In genomic region chr2:26727641-26728561, GRCh38 we compare ENCODE assay signal across 11 cellular contexts. TPM values are rescaled to one million over a fixed set of nuclear protein-coding genes. Genes with fewer than 3 reads are reported as not detected.
DNase-seq lines count a peak whose midpoint lies in the region; ATAC-seq and TF ChIP-seq lines count a peak whose summit lies in the region.
"Had no signal": no experiment of that assay in that cellular context is flagged by ENCODE, and none has a peak within 500 bp of the region (broad histone marks: within the 10 kb centered on the region; RNA-seq: fewer than 3 reads in every experiment).

No MANE protein-coding gene starts in this region.

- H3K27ac ChIP-seq in A673 (ENCODE audit: low read depth, low read length, poor library complexity, severe bottlenecking), result no peak overlapping the region
- H3K27ac ChIP-seq: SJSA1 had no signal

- no peaks in the 10 kb centered on the region for H3K4me1 Mint-ChIP-seq in activated CD8-positive, alpha-beta T cell treated with anti-CD3 and anti-CD28 coated beads, Interleukin-2, amount 10 ng/mL, durations not matched to agents 7 days and 5 days (ENCODE audit: low read depth)

- POLR2A ChIA-PET in activated CD8-positive, alpha-beta T cell treated with anti-CD3 and anti-CD28 coated beads, Interleukin-2, amount 10 ng/mL, durations not matched to agents 7 days and 5 days (lab: Charles Lee), result no interaction called here
- POLR2A ChIA-PET in A673 (lab: Charles Lee; ENCODE audit: low non-redundant PET), result no interaction called here

- H3K36me3 Mint-ChIP-seq in activated CD8-positive, alpha-beta T cell treated with anti-CD3 and anti-CD28 coated beads, Interleukin-2, amount 10 ng/mL, durations not matched to agents 7 days and 5 days (ENCODE audit: low read depth), result no peaks in the 10 kb centered on the region

- no TSS peak for BruUV-seq in A673 (replicated peaks; lab: Mats Ljungman, UMichigan)

- CTCF ChIA-PET in activated CD8-positive, alpha-beta T cell treated with anti-CD3 and anti-CD28 coated beads, Interleukin-2, amount 10 ng/mL, durations not matched to agents 7 days and 5 days (lab: Charles Lee), result no interaction called here
- CTCF ChIA-PET in A673 (lab: Charles Lee), result no interaction called here

- no peaks in the 10 kb centered on the region for H3K27me3 ChIP-seq in A673 (replicated peaks; ENCODE audit: insufficient read depth, low read depth, low read length, poor library complexity)

- H3K4me1 ChIP-seq in A673 (ENCODE audit: insufficient read depth, low read length, poor library complexity, severe bottlenecking), result no peaks in the 10 kb centered on the region

- DNase-seq in GM12864 (ENCODE audit: low read depth) (no peak), fibroblast of the aortic adventitia (ENCODE audit: low read depth) (no peak), A673 (ENCODE audit: low spot score) (no peak), NCI-H2107 (lab: John Stamatoyannopoulos, UW) (no peak), NCI-H69 (lab: John Stamatoyannopoulos, UW) (no peak)
- DNase-seq in activated CD8-positive, alpha-beta T cell treated with anti-CD3 and anti-CD28 coated beads, Interleukin-2, amount 10 ng/mL, durations not matched to agents 7 days and 5 days, result peak; percentile 25
- DNase-seq in stimulated activated CD4-positive, alpha-beta T cell treated with anti-CD3 and anti-CD28 coated beads, Interleukin-15, amount 100 ng/mL, for 24 hours, result peak; percentile 42
- DNase-seq: aorta, left colon had no signal

- no peaks in the 10 kb centered on the region for H3K9me3 ChIP-seq in A673 (ENCODE audit: low read depth, low read length, poor library complexity, severe bottlenecking)
- H3K9me3 ChIP-seq: SJSA1 had no signal

- H3K27me3 Mint-ChIP-seq in activated CD8-positive, alpha-beta T cell treated with anti-CD3 and anti-CD28 coated beads, Interleukin-2, amount 10 ng/mL, durations not matched to agents 7 days and 5 days (ENCODE audit: low read depth), result peaks cover 8% of the 10 kb centered on the region

- intact Hi-C loops in A673 (cut with micrococcal nuclease; ENCODE audit: unreplicated experiment), result no loop called here

- H3K36me3 ChIP-seq in A673 (ENCODE audit: insufficient read depth, low read length, poor library complexity, severe bottlenecking), result no peaks in the 10 kb centered on the region
- H3K36me3 ChIP-seq: SJSA1 had no signal

- H3K9me3 Mint-ChIP-seq in activated CD8-positive, alpha-beta T cell treated with anti-CD3 and anti-CD28 coated beads, Interleukin-2, amount 10 ng/mL, durations not matched to agents 7 days and 5 days (ENCODE audit: insufficient read depth), result no peaks in the 10 kb centered on the region

- H3K4me3 ChIP-seq in GM12864 (ENCODE audit: low read depth, low read length) (no peak overlapping the region), fibroblast of the aortic adventitia (ENCODE audit: low read depth, low read length) (peak overlapping the region; percentile 25), A673 (ENCODE audit: low read depth, low read length, poor library complexity, severe bottlenecking) (no peak overlapping the region)
- H3K4me3 ChIP-seq: SJSA1 had no signal

- peak; percentile 74 for ATAC-seq in activated CD8-positive, alpha-beta T cell treated with anti-CD3 and anti-CD28 coated beads, Interleukin-2, amount 10 ng/mL, durations not matched to agents 7 days and 5 days
- no peak for ATAC-seq in GM18517 (IDR thresholded peaks at IDR 0.05; ENCODE audit: unreplicated experiment)
- ATAC-seq: left colon had no signal

- no peak overlapping the region for H3K4me3 Mint-ChIP-seq in activated CD8-positive, alpha-beta T cell treated with anti-CD3 and anti-CD28 coated beads, Interleukin-2, amount 10 ng/mL, durations not matched to agents 7 days and 5 days

- TF ChIP-seq CTCF in GM12864 (IDR thresholded peaks at IDR 0.05; ENCODE audit: low read depth, low read length, missing control alignments), result peak; percentile 30
- peak; percentile 30 for TF ChIP-seq CTCF in fibroblast of the aortic adventitia (IDR thresholded peaks at IDR 0.05; ENCODE audit: insufficient read depth, low read length)
- TF ChIP-seq CTCF in A673 (conservative IDR thresholded peaks at IDR 0.05; ENCODE audit: low read depth, low read length), result no peak

- H3K27ac Mint-ChIP-seq in activated CD8-positive, alpha-beta T cell treated with anti-CD3 and anti-CD28 coated beads, Interleukin-2, amount 10 ng/mL, durations not matched to agents 7 days and 5 days, result no peak overlapping the region

RNA-seq across cellular contexts. Expression of gene KCNK3, which starts 35.4 kb away (rescaled TPM):
- total RNA-seq in activated CD8-positive, alpha-beta T cell treated with anti-CD3 and anti-CD28 coated beads, Interleukin-2, amount 10 ng/mL, durations not matched to agents 7 days and 5 days, result not detected
- total RNA-seq in fibroblast of the aortic adventitia (ENCODE audit: low replicate concordance) (2.3 TPM in 1 of 2 replicates, not detected in the other), A673 (2021) (0.13 and 0.31 TPM in 2 replicates)
- total RNA-seq: SJSA1 had no signal

RNA-seq across cellular contexts. Expression of gene SLC35F6, which starts 36.2 kb away (rescaled TPM):
- 10 to 100 TPM; 21.0 to 21.1 TPM for total RNA-seq in activated CD8-positive, alpha-beta T cell treated with anti-CD3 and anti-CD28 coated beads, Interleukin-2, amount 10 ng/mL, durations not matched to agents 7 days and 5 days
- total RNA-seq in fibroblast of the aortic adventitia (ENCODE audit: low replicate concordance), result 16.7 and 80.8 TPM in 2 replicates
- total RNA-seq in A673 (2021), result 32.8 and 33.2 TPM in 2 replicates

RNA-seq across cellular contexts. Expression of gene CENPA, which starts 58.0 kb away (rescaled TPM):
- 10 to 100 TPM; 55.2 to 58.1 TPM for total RNA-seq in activated CD8-positive, alpha-beta T cell treated with anti-CD3 and anti-CD28 coated beads, Interleukin-2, amount 10 ng/mL, durations not matched to agents 7 days and 5 days
- 9.2 TPM in 1 of 2 replicates, not detected in the other for total RNA-seq in fibroblast of the aortic adventitia (ENCODE audit: low replicate concordance)
- 59.2 and 66.3 TPM in 2 replicates for total RNA-seq in A673 (2021)

Comparison
In these comparisons a context has a peak if more than half of its experiments do, and no peak if none do; other contexts are left out.
1. DNase-seq: peak in activated CD8-positive, alpha-beta T cell treated with anti-CD3 and anti-CD28 coated beads, Interleukin-2, amount 10 ng/mL, durations not matched to agents 7 days and 5 days (single experiment) and stimulated activated CD4-positive, alpha-beta T cell treated with anti-CD3 and anti-CD28 coated beads, Interleukin-15, amount 100 ng/mL, for 24 hours (single experiment); none in GM12864 (single experiment), fibroblast of the aortic adventitia (single experiment), A673 (single experiment), NCI-H2107 (single experiment) and NCI-H69 (single experiment).